10 cellular contexts compared by ENCODE assay signal in genomic region chr19:19595171-19595701, GRCh38. TPM values are rescaled to one million over a fixed set of nuclear protein-coding genes. Genes with fewer than 3 reads are reported as not detected.
DNase-seq lines count a peak whose midpoint lies in the region; ATAC-seq lines count a peak whose summit lies in the region.
"Had no signal": no experiment of that assay in that cellular context is flagged by ENCODE, and none has a peak within 500 bp of the region (broad histone marks: within the 10 kb centered on the region; RNA-seq: fewer than 3 reads in every experiment).

No MANE protein-coding gene starts in this region.

- H3K4me1 Mint-ChIP-seq in stimulated activated naive CD8-positive, alpha-beta T cell treated with anti-CD3 and anti-CD28 coated beads, Interleukin-15, Interleukin-2, amounts not matched to agents 100 ng/mL and 50 ng/mL, for 24 hours (ENCODE audit: low read depth), result peaks cover 80% of the 10 kb centered on the region
- peaks cover 79% of the 10 kb centered on the region for H3K4me1 Mint-ChIP-seq in stimulated activated naive CD8-positive, alpha-beta T cell treated with anti-CD3 and anti-CD28 coated beads, Interleukin-15, amount 100 ng/mL, for 72 hours
- H3K4me1 Mint-ChIP-seq in T-cell, result peaks cover 46 to 73% (median 61%) of the 10 kb centered on the region in 3 donors

- no peak for ATAC-seq in stimulated activated naive CD8-positive, alpha-beta T cell treated with anti-CD3 and anti-CD28 coated beads, Interleukin-15, amount 100 ng/mL, for 72 hours
- ATAC-seq in T-cell (replicated peaks in 1 of 4), result no peak
- no peak for ATAC-seq in HG03354 (IDR thresholded peaks at IDR 0.05; ENCODE audit: poor library complexity, severe bottlenecking, unreplicated experiment)
- ATAC-seq in GM21390 (IDR thresholded peaks at IDR 0.05; ENCODE audit: unreplicated experiment), result no peak
- no peak for ATAC-seq in HG02623 (IDR thresholded peaks at IDR 0.05; ENCODE audit: unreplicated experiment)

- peak overlapping the region; percentile 35 for H3K27ac ChIP-seq in urinary bladder (ENCODE audit: low read depth)

- no peaks in the 10 kb centered on the region for H3K9me3 Mint-ChIP-seq in stimulated activated naive CD8-positive, alpha-beta T cell treated with anti-CD3 and anti-CD28 coated beads, Interleukin-15, Interleukin-2, amounts not matched to agents 100 ng/mL and 50 ng/mL, for 24 hours
- H3K9me3 Mint-ChIP-seq in stimulated activated naive CD8-positive, alpha-beta T cell treated with anti-CD3 and anti-CD28 coated beads, Interleukin-15, amount 100 ng/mL, for 72 hours, result no peaks in the 10 kb centered on the region
- H3K9me3 Mint-ChIP-seq in T-cell, result no peaks in the 10 kb centered on the region

- H3K4me1 ChIP-seq in urinary bladder (ENCODE audit: insufficient read depth), result peaks cover 3% of the 10 kb centered on the region

- H3K4me3 ChIP-seq in urinary bladder (ENCODE audit: low read depth, low read length), result no peak overlapping the region

- DNase-seq in stimulated activated naive CD8-positive, alpha-beta T cell treated with anti-CD3 and anti-CD28 coated beads, Interleukin-15, amount 100 ng/mL, for 72 hours, result no peak
- DNase-seq in T-cell, result no peak
- DNase-seq in germinal center (ENCODE audit: low spot score), result peak; percentile 29
- DNase-seq: central memory CD4-positive, alpha-beta T cell had no signal

- H3K27ac Mint-ChIP-seq in stimulated activated naive CD8-positive, alpha-beta T cell treated with anti-CD3 and anti-CD28 coated beads, Interleukin-15, Interleukin-2, amounts not matched to agents 100 ng/mL and 50 ng/mL, for 24 hours, result peak overlapping the region; percentile 60
- peak overlapping the region in 1 of 2 donors; percentile 48 for H3K27ac Mint-ChIP-seq in stimulated activated naive CD8-positive, alpha-beta T cell treated with anti-CD3 and anti-CD28 coated beads, Interleukin-15, amount 100 ng/mL, for 72 hours
- peak overlapping the region; percentile 82 to 83 for H3K27ac Mint-ChIP-seq in T-cell

- no peaks in the 10 kb centered on the region for H3K36me3 ChIP-seq in urinary bladder (ENCODE audit: insufficient read depth)

- POLR2A ChIA-PET in T-cell (lab: Charles Lee), result no interaction called here

- CTCF ChIA-PET in T-cell (lab: Charles Lee), result no interaction called here

- H3K27me3 Mint-ChIP-seq in stimulated activated naive CD8-positive, alpha-beta T cell treated with anti-CD3 and anti-CD28 coated beads, Interleukin-15, Interleukin-2, amounts not matched to agents 100 ng/mL and 50 ng/mL, for 24 hours, result no peaks in the 10 kb centered on the region
- H3K27me3 Mint-ChIP-seq in stimulated activated naive CD8-positive, alpha-beta T cell treated with anti-CD3 and anti-CD28 coated beads, Interleukin-15, amount 100 ng/mL, for 72 hours, result no peaks in the 10 kb centered on the region
- no peaks in the 10 kb centered on the region for H3K27me3 Mint-ChIP-seq in T-cell

- H3K4me3 Mint-ChIP-seq in stimulated activated naive CD8-positive, alpha-beta T cell treated with anti-CD3 and anti-CD28 coated beads, Interleukin-15, Interleukin-2, amounts not matched to agents 100 ng/mL and 50 ng/mL, for 24 hours, result no peak overlapping the region
- no peak overlapping the region for H3K4me3 Mint-ChIP-seq in stimulated activated naive CD8-positive, alpha-beta T cell treated with anti-CD3 and anti-CD28 coated beads, Interleukin-15, amount 100 ng/mL, for 72 hours
- H3K4me3 Mint-ChIP-seq in T-cell, result peak overlapping the region in 1 of 3 donors; percentile 12

- 59% methylated on average over 8 of the region's 8 CpGs for WGBS in urinary bladder

- peaks cover 18% of the 10 kb centered on the region for H3K36me3 Mint-ChIP-seq in stimulated activated naive CD8-positive, alpha-beta T cell treated with anti-CD3 and anti-CD28 coated beads, Interleukin-15, Interleukin-2, amounts not matched to agents 100 ng/mL and 50 ng/mL, for 24 hours (ENCODE audit: low read depth)
- peaks cover 29% of the 10 kb centered on the region for H3K36me3 Mint-ChIP-seq in T-cell

RNA-seq across cellular contexts. Expression of gene PBX4, which starts 23.3 kb away (rescaled TPM):
- total RNA-seq in T-cell, result 10 to 100 TPM; 40.9 to 48.3 (median 42.7) TPM
- 3.9 TPM for total RNA-seq in urinary bladder
- 2.1 TPM for polyA plus RNA-seq in urinary bladder

RNA-seq across cellular contexts. Expression of gene LPAR2, which starts 32.8 kb away (rescaled TPM):
- total RNA-seq in T-cell (100 to 1,000 TPM in 1 of 5 donors, 10 to 100 TPM in 4; 78.3 to 106 (median 82.4) TPM), urinary bladder (4.1 TPM)
- polyA plus RNA-seq in urinary bladder, result 4.9 TPM

RNA-seq across cellular contexts. Expression of gene GMIP, which starts 48.2 kb away (rescaled TPM):
- total RNA-seq in T-cell (100 to 1,000 TPM in 4 of 5 donors, 10 to 100 TPM in 1; 99.5 to 148 (median 133) TPM), urinary bladder (3.6 TPM)
- polyA plus RNA-seq in urinary bladder, result 6.2 TPM

RNA-seq across cellular contexts. Expression of gene CILP2, which starts 57.2 kb away (rescaled TPM):
- total RNA-seq in T-cell (1 to 10 TPM in 1 of 5 donors, under 1 TPM in 4; 0.23 to 1.3 (median 0.41) TPM), urinary bladder (0.32 TPM)
- 0.32 TPM for polyA plus RNA-seq in urinary bladder
- total RNA-seq: pulmonary artery endothelial cell had no signal

Comparison
In these comparisons a context has a peak if more than half of its experiments do, and no peak if none do; other contexts are left out.
1. RNA of gene LPAR2, which starts 32.8 kb away (total RNA-seq): 78.3 to 106 TPM in T-cell; 4.1 TPM in urinary bladder (single experiment); every median in the first group is over 10 times any median in the second.
2. RNA of gene GMIP, which starts 48.2 kb away (total RNA-seq): 99.5 to 148 TPM in T-cell; 3.6 TPM in urinary bladder (single experiment); every median in the first group is over 10 times any median in the second.